9 cellular contexts compared by ENCODE assay signal in the genomic region with DNA sequence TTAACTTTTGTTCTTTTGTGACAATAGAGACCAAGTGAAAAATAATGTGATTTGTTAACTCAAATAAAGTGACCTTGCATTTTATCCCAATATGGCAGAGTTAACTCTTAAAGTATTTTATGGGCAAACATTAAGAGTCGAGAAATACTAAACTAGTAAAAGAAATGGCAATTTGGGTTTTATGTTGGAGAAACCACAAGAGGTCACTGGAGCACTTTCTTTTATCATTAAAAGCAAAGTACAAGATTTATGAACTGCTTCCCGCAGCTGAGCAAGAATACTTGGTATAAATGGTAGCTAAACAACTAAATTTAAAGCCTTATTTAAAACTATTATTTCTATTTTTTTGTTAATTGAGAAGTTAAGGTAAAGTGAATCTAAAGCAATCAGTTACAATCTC. TPM values are rescaled to one million over a fixed set of nuclear protein-coding genes. Genes with fewer than 3 reads are reported as not detected.
DNase-seq lines count a peak whose midpoint lies in the region; ATAC-seq and TF ChIP-seq lines count a peak whose summit lies in the region.
"Had no signal": no experiment of that assay in that cellular context is flagged by ENCODE, and none has a peak within 500 bp of the region (broad histone marks: within the 10 kb centered on the region; RNA-seq: fewer than 3 reads in every experiment).

No MANE protein-coding gene starts in this region.

- H3K27me3 ChIP-seq in PC-9 (ENCODE audit: insufficient read depth, low read depth) = no peaks in the 10 kb centered on the region
- no peaks in the 10 kb centered on the region for H3K27me3 ChIP-seq in CD8-positive, alpha-beta T cell (ENCODE audit: insufficient read depth, low read length)
- H3K27me3 ChIP-seq: BLaER1 treated with 17β-estradiol and CSF1 and Interleukin-3, amounts not matched to agents 10 nM and 100 nM had no signal

- H3K9me3 Mint-ChIP-seq in CD8-positive, alpha-beta T cell = no peaks in the 10 kb centered on the region
- H3K9me3 Mint-ChIP-seq in activated naive CD8-positive, alpha-beta T cell treated with anti-CD3 and anti-CD28 coated beads for 36 hours = no peaks in the 10 kb centered on the region

- H3K4me1 Mint-ChIP-seq in CD8-positive, alpha-beta T cell (ENCODE audit: low read depth) = no peaks in the 10 kb centered on the region
- H3K4me1 Mint-ChIP-seq in activated naive CD8-positive, alpha-beta T cell treated with anti-CD3 and anti-CD28 coated beads for 36 hours = peaks cover 6% of the 10 kb centered on the region

- POLR2A ChIA-PET in PC-9 (lab: Charles Lee; ENCODE audit: unreplicated experiment) = interaction anchor here (0.6 kb wide), 1 partner anchor 1019 kb away, joined by 5 read pairs; no protein-coding TSS in a partner anchor
- POLR2A ChIA-PET in CD8-positive, alpha-beta T cell (lab: Charles Lee) = no interaction called here

- H3F3A ChIP-seq in PC-9 (ENCODE audit: insufficient read depth, low read depth) = no peaks in the 10 kb centered on the region

- peak; percentile 9 for DNase-seq in NCI-H2196 (lab: John Stamatoyannopoulos, UW; ENCODE audit: unreplicated experiment)
- no peak for DNase-seq in NCI-H2196 treated with DMSO at 0.1 percent for 48 hours (lab: John Stamatoyannopoulos, UW; ENCODE audit: unreplicated experiment)
- DNase-seq in PC-9 = no peak
- peak; percentile 6 to 49 for DNase-seq in foreskin fibroblast
- peak; percentile 79 for DNase-seq in superior temporal gyrus (ENCODE audit: extremely low spot score)
- DNase-seq in CD8-positive, alpha-beta T cell = no peak
- DNase-seq in activated naive CD8-positive, alpha-beta T cell treated with anti-CD3 and anti-CD28 coated beads for 36 hours = no peak
- no peak for DNase-seq in activated CD4-positive, alpha-beta T cell treated with anti-CD3 and anti-CD28 coated beads for 4 hours

- no peaks in the 10 kb centered on the region for H3K36me3 ChIP-seq in PC-9 (ENCODE audit: low read depth)
- H3K36me3 ChIP-seq in CD8-positive, alpha-beta T cell (ENCODE audit: insufficient read depth, low read length) = no peaks in the 10 kb centered on the region
- H3K36me3 ChIP-seq: BLaER1 treated with 17β-estradiol and CSF1 and Interleukin-3, amounts not matched to agents 10 nM and 100 nM had no signal

- TF ChIP-seq CTCF in PC-9 (conservative IDR thresholded peaks at IDR 0.05) (peak; percentile 64), foreskin fibroblast (IDR thresholded peaks at IDR 0.05; ENCODE audit: low read depth, low read length) (no peak)
- no peak for TF ChIP-seq CTCF in CD8-positive, alpha-beta T cell (IDR thresholded peaks at IDR 0.05)

- intact Hi-C loops in PC-9 (cut with micrococcal nuclease; ENCODE audit: unreplicated experiment) = loop anchor here (2.0 kb wide), 1 partner anchor 142 kb away; no protein-coding TSS in a partner anchor
- intact Hi-C loops in CD8-positive, alpha-beta T cell (cut with DNase I, micrococcal nuclease) = loop anchor here (1.0 to 10.0 kb wide), 2 partner anchors 142 to 404 kb away; no protein-coding TSS in a partner anchor

- no peak overlapping the region for H3K4me2 ChIP-seq in PC-9
- H3K4me2 ChIP-seq: BLaER1 treated with 17β-estradiol and CSF1 and Interleukin-3, amounts not matched to agents 10 nM and 100 nM had no signal

- H2AFZ ChIP-seq in PC-9 = no peak overlapping the region

- no peaks in the 10 kb centered on the region for H3K79me2 ChIP-seq in PC-9 (ENCODE audit: low read depth)

- H4K20me1 ChIP-seq in PC-9 (ENCODE audit: insufficient read depth) = no peaks in the 10 kb centered on the region
- H4K20me1 ChIP-seq: BLaER1 treated with 17β-estradiol and CSF1 and Interleukin-3, amounts not matched to agents 10 nM and 100 nM had no signal

- no peak overlapping the region for H3K4me3 Mint-ChIP-seq in CD8-positive, alpha-beta T cell
- no peak overlapping the region for H3K4me3 Mint-ChIP-seq in activated naive CD8-positive, alpha-beta T cell treated with anti-CD3 and anti-CD28 coated beads for 36 hours

- H3K4me1 ChIP-seq in PC-9 (replicated peaks; ENCODE audit: insufficient read depth) = no peaks in the 10 kb centered on the region
- H3K4me1 ChIP-seq in CD8-positive, alpha-beta T cell (ENCODE audit: insufficient read depth, low read length) = no peaks in the 10 kb centered on the region

- no peaks in the 10 kb centered on the region for H3K36me3 Mint-ChIP-seq in CD8-positive, alpha-beta T cell
- H3K36me3 Mint-ChIP-seq in activated naive CD8-positive, alpha-beta T cell treated with anti-CD3 and anti-CD28 coated beads for 36 hours = no peaks in the 10 kb centered on the region

- H3K4me3 ChIP-seq in PC-9 (no peak overlapping the region), foreskin fibroblast (ENCODE audit: low read depth in 1 of 2, low read length in 2 of 2) (no peak overlapping the region)
- no peak overlapping the region for H3K4me3 ChIP-seq in CD8-positive, alpha-beta T cell (ENCODE audit: low read depth, low read length)
- H3K4me3 ChIP-seq: BLaER1 treated with 17β-estradiol and CSF1 and Interleukin-3, amounts not matched to agents 10 nM and 100 nM had no signal

- CTCF ChIA-PET in PC-9 (lab: Charles Lee) = interaction anchor here (1.4 kb wide), 1 partner anchor 142 kb away, joined by 7 read pairs; no protein-coding TSS in a partner anchor
- CTCF ChIA-PET in CD8-positive, alpha-beta T cell (lab: Charles Lee) = interaction anchor here (0.7 to 7.8 kb wide), 3 partner anchors 12 to 140 kb away, joined by 3 to 128 read pairs (median 3); no protein-coding TSS in a partner anchor

- H3K27ac Mint-ChIP-seq in CD8-positive, alpha-beta T cell = no peak overlapping the region
- H3K27ac Mint-ChIP-seq in activated naive CD8-positive, alpha-beta T cell treated with anti-CD3 and anti-CD28 coated beads for 36 hours = no peak overlapping the region

- no peak overlapping the region for H3K27ac ChIP-seq in PC-9
- H3K27ac ChIP-seq in CD8-positive, alpha-beta T cell (ENCODE audit: low read depth, low read length) = no peak overlapping the region
- H3K27ac ChIP-seq: BLaER1 treated with 17β-estradiol and CSF1 and Interleukin-3, amounts not matched to agents 10 nM and 100 nM had no signal

- BruUV-seq in PC-9 (replicated peaks; lab: Mats Ljungman, UMichigan) = no TSS peak

- ATAC-seq in CD8-positive, alpha-beta T cell = no peak

- H3K27me3 Mint-ChIP-seq in CD8-positive, alpha-beta T cell (ENCODE audit: low read depth) = no peaks in the 10 kb centered on the region
- H3K27me3 Mint-ChIP-seq in activated naive CD8-positive, alpha-beta T cell treated with anti-CD3 and anti-CD28 coated beads for 36 hours = no peaks in the 10 kb centered on the region

- H3K9me3 ChIP-seq in PC-9 (ENCODE audit: insufficient read depth, low read depth) = no peaks in the 10 kb centered on the region
- no peaks in the 10 kb centered on the region for H3K9me3 ChIP-seq in CD8-positive, alpha-beta T cell (ENCODE audit: low read length)
- H3K9me3 ChIP-seq: BLaER1 treated with 17β-estradiol and CSF1 and Interleukin-3, amounts not matched to agents 10 nM and 100 nM had no signal

- no peaks in the 10 kb centered on the region for H3K9me2 ChIP-seq in PC-9 (ENCODE audit: insufficient read depth)

RNA-seq across cellular contexts. Expression of gene MCM9, which starts 33.5 kb away (rescaled TPM):
- 14.4 and 18.1 TPM in 2 replicates for total RNA-seq in PC-9 (2021)
- total RNA-seq in CD8-positive, alpha-beta T cell = 10 to 100 TPM; 32.9 to 34.1 TPM
- 10 to 100 TPM; 20.0 to 20.3 TPM for total RNA-seq in activated naive CD8-positive, alpha-beta T cell treated with anti-CD3 and anti-CD28 coated beads for 36 hours

Comparison
In these comparisons a context has a peak if more than half of its experiments do, and no peak if none do; other contexts are left out.
1. DNase-seq: peak in NCI-H2196 (single experiment), foreskin fibroblast (2 of 2) and superior temporal gyrus (single experiment); none in NCI-H2196 treated with DMSO at 0.1 percent for 48 hours (single experiment), PC-9 (0 of 2), CD8-positive, alpha-beta T cell (0 of 7), activated naive CD8-positive, alpha-beta T cell treated with anti-CD3 and anti-CD28 coated beads for 36 hours (single experiment) and activated CD4-positive, alpha-beta T cell treated with anti-CD3 and anti-CD28 coated beads for 4 hours (0 of 2).